ENCODE assay signal across 14 cellular contexts in the genomic region with DNA sequence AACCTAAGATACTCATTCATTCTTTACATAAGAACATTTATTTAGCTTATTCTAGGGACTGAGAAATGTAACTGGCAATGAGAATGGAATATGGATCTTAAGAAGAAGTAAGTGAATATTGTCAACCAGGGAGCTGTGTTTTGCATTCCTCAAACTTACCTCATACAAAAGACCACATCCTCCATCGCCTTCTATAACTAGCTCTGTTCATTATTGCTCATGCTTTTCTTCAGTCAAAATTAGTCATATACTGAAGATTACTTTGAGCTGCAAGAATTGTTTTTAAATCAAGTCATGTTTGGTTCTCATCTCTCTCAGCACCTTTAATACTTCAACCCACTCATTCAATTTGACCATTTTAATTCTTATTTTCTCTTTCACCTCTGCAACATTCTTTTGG.
DNase-seq lines count a peak whose midpoint lies in the region; ATAC-seq and TF ChIP-seq lines count a peak whose summit lies in the region.
"Had no signal": no experiment of that assay in that cellular context is flagged by ENCODE, and none has a peak within 500 bp of the region (broad histone marks: within the 10 kb centered on the region; RNA-seq: fewer than 3 reads in every experiment).

No MANE protein-coding gene starts in this region.

- no peak overlapping the region for H2AK9ac ChIP-seq in IMR-90 (replicated peaks; ENCODE audit: low read depth, low read length, poor library complexity)

- H3K27me3 ChIP-seq in IMR-90 (ENCODE audit: control insufficient read depth, insufficient read depth, low read length): no peaks in the 10 kb centered on the region
- H3K27me3 ChIP-seq in dorsolateral prefrontal cortex: no peaks in the 10 kb centered on the region
- no peaks in the 10 kb centered on the region for H3K27me3 ChIP-seq in right lobe of liver
- H3K27me3 ChIP-seq: colonic mucosa, MG63 had no signal

- peak overlapping the region; percentile 84 for H3K14ac ChIP-seq in IMR-90 (replicated peaks; ENCODE audit: low read depth, low read length)

- H2BK20ac ChIP-seq in IMR-90 (ENCODE audit: low read depth, low read length): peak overlapping the region; percentile 95

- POLR2A ChIA-PET in IMR-90 (lab: Charles Lee; ENCODE audit: unreplicated experiment): no interaction called here

- H3K9ac ChIP-seq in IMR-90 (ENCODE audit: low read depth, low read length): no peak overlapping the region

- no peak overlapping the region for H2AK5ac ChIP-seq in IMR-90 (ENCODE audit: low read depth, low read length)

- no peaks in the 10 kb centered on the region for H3K9me3 ChIP-seq in IMR-90 (ENCODE audit: control insufficient read depth, insufficient read depth, low read length)
- H3K9me3 ChIP-seq in right lobe of liver: no peaks in the 10 kb centered on the region
- H3K9me3 ChIP-seq: colonic mucosa, MG63 had no signal

- H4K20me1 ChIP-seq in IMR-90 (ENCODE audit: insufficient read depth, low read length): no peaks in the 10 kb centered on the region

- CTCF ChIA-PET in IMR-90 (lab: Yijun Ruan, JAX): interaction anchor here (0.6 to 1.0 kb wide), 2 partner anchors 17 to 47 kb away, joined by 3 to 4 read pairs; no protein-coding TSS in a partner anchor

- H3K4me2 ChIP-seq in IMR-90 (ENCODE audit: low read depth, low read length): peak overlapping the region; percentile 75; the same call in 1 of the 2 replicates

- peak overlapping the region; percentile 90 for H2BK120ac ChIP-seq in IMR-90 (ENCODE audit: low read depth, low read length)

- intact Hi-C loops in IMR-90 (cut with micrococcal nuclease): loop anchor here (5.0 kb wide), 1 partner anchor 140 kb away; a partner anchor contains a TSS
- intact Hi-C loops in dorsolateral prefrontal cortex (cut with DNase I): no loop called here
- intact Hi-C loops in right lobe of liver (cut with DNase I): no loop called here

- H3K4me3 ChIP-seq in IMR-90 (ENCODE audit: insufficient read depth, low read depth, low read length) (no peak overlapping the region), dorsolateral prefrontal cortex (no peak overlapping the region), right lobe of liver (no peak overlapping the region)
- H3K4me3 ChIP-seq: colonic mucosa, MG63 had no signal

- TF ChIP-seq CTCF in IMR-90 (conservative IDR thresholded peaks at IDR 0.05; ENCODE audit: low read depth, low read length) (no peak), dorsolateral prefrontal cortex (IDR thresholded peaks at IDR 0.05 in 54 of 56, conservative IDR thresholded peaks at IDR 0.05 in 2 of 56; ENCODE audit: low read depth in 1 of 56, partially characterized antibody in 56 of 56) (no peak), right lobe of liver (IDR thresholded peaks at IDR 0.05) (no peak), GM10266 (IDR thresholded peaks at IDR 0.05; ENCODE audit: control insufficient read depth, insufficient read depth, low read depth, missing control alignments) (no peak)

- WGBS in IMR-90 (ENCODE audit: extremely low coverage in 2 of 2, insufficient read length in 1 of 2), 2 experiments: no CpG with 5 or more reads among the region's 1 CpG
- 40% methylated on average over 1 of the region's 1 CpG for WGBS in right lobe of liver (ENCODE audit: insufficient coverage, low coverage, low lambda C conversion rate, missing lambda C conversion rate)

- peak overlapping the region; percentile 92 for H3K18ac ChIP-seq in IMR-90 (ENCODE audit: low read depth, low read length)

- in situ Hi-C loops in IMR-90 (cut with MboI; ENCODE audit: low sequenced_read_pairs): no loop called here

- peak overlapping the region in 1 of 2 experiments; percentile 71; a peak in 1 of 4 replicates for H4K8ac ChIP-seq in IMR-90 (ENCODE audit: low read depth in 2 of 2, low read length in 2 of 2)

- peaks cover 0 to 4% of the 10 kb centered on the region in 2 experiments; a peak in 1 of 4 replicates for H3K79me1 ChIP-seq in IMR-90 (ENCODE audit: low read depth in 1 of 2, low read length in 2 of 2)

- DNase-seq in SIG-M5 treated with dmso at 0.1 percent for 504 hours (lab: John Stamatoyannopoulos, UW; ENCODE audit: unreplicated experiment) (peak; percentile 10), SIG-M5 (lab: John Stamatoyannopoulos, UW) (no peak), IMR-90 (peak; percentile 89), astrocyte of the hippocampus (ENCODE audit: low read depth, low spot score) (peak; percentile 28), non-pigmented ciliary epithelial cell (ENCODE audit: low read depth) (peak; percentile 72), dorsolateral prefrontal cortex (no peak), right lobe of liver (no peak), GM10266 (ENCODE audit: extremely low spot score) (no peak)
- DNase-seq: activated CD8-positive, alpha-beta memory T cell treated with anti-CD3 and anti-CD28 coated beads, Interleukin-2, amount 50 U/mL, for 4 hours; colonic mucosa; head of caudate nucleus; MG63; NCI-H748 treated with DMSO at 0.1 percent for 48 hours had no signal

- H2AFZ ChIP-seq in IMR-90 (replicated peaks; ENCODE audit: low read length, poor library complexity): no peak overlapping the region

- TF ChIP-seq POLR2A in IMR-90 (IDR thresholded peaks at IDR 0.05; ENCODE audit: low read depth, low read length) (no peak), right lobe of liver (IDR thresholded peaks at IDR 0.05) (no peak)

- BruUV-seq in IMR-90 (replicated peaks; lab: Mats Ljungman, UMichigan): no TSS peak

- peaks cover 4% of the 10 kb centered on the region; the same call in 1 of the 2 replicates for H3K9me1 ChIP-seq in IMR-90 (ENCODE audit: insufficient read depth, low read length)

- ATAC-seq in IMR-90 (ENCODE audit: low read depth) (peak; percentile 80), right lobe of liver (no peak)

- peak overlapping the region; percentile 97 for H2BK5ac ChIP-seq in IMR-90 (ENCODE audit: low read depth, low read length, poor library complexity, severe bottlenecking)

- peaks cover 7% of the 10 kb centered on the region; the same call in 1 of the 2 replicates for H3K4me1 ChIP-seq in IMR-90 (ENCODE audit: control insufficient read depth, insufficient read depth, low read length)
- no peaks in the 10 kb centered on the region for H3K4me1 ChIP-seq in right lobe of liver
- H3K4me1 ChIP-seq: colonic mucosa had no signal

- H3K4ac ChIP-seq in IMR-90 (ENCODE audit: low read depth, low read length): peak overlapping the region; percentile 86; the same call in 1 of the 2 replicates

- H3K36me3 ChIP-seq in IMR-90 (ENCODE audit: control insufficient read depth, insufficient read depth, low read length) (no peaks in the 10 kb centered on the region), right lobe of liver (no peaks in the 10 kb centered on the region)
- H3K36me3 ChIP-seq: colonic mucosa, MG63 had no signal

- H4K91ac ChIP-seq in IMR-90 (ENCODE audit: insufficient read depth, low read depth, low read length): no peak overlapping the region; the same call in 1 of the 2 replicates

- TF ChIP-seq RAD21 in IMR-90 (IDR thresholded peaks at IDR 0.05; ENCODE audit: low read length): no peak

- H3K23ac ChIP-seq in IMR-90 (ENCODE audit: low read depth, low read length): peak overlapping the region; percentile 83; the same call in 1 of the 2 replicates

- H3K27ac ChIP-seq in IMR-90 (ENCODE audit: insufficient read depth, low read length) (peak overlapping the region; percentile 39; the same call in 1 of the 2 replicates), dorsolateral prefrontal cortex (no peak overlapping the region), right lobe of liver (no peak overlapping the region)
- H3K27ac ChIP-seq: 22Rv1, colonic mucosa had no signal

- H2BK15ac ChIP-seq in IMR-90 (ENCODE audit: low read depth, low read length): 0 out of 3 replicates have a peak overlapping the region, but pooled peaks have one; percentile 71

- peak overlapping the region; percentile 90; the same call in 1 of the 2 replicates for H4K5ac ChIP-seq in IMR-90 (ENCODE audit: low read depth, low read length)

- peak overlapping the region; percentile 46; the same call in 1 of the 2 replicates for H3K56ac ChIP-seq in IMR-90 (ENCODE audit: extremely low read depth, insufficient read depth, low read length)

- dilution Hi-C loops in IMR-90 (cut with HindIII; ENCODE audit: low sequenced_read_pairs, unreplicated experiment): no loop called here

TF ChIP-seq in IMR-90, 13 proteins besides CTCF, POLR2A, EP300 and RAD21:
- no peak for TF ChIP-seq MXI1 (IDR thresholded peaks at IDR 0.05; ENCODE audit: borderline replicate concordance, low read depth, low read length)
- TF ChIP-seq CEBPB (IDR thresholded peaks at IDR 0.05; ENCODE audit: low read depth, low read length): peak; percentile 66

Comparison
In these comparisons a context has a peak if more than half of its experiments do, and no peak if none do; other contexts are left out.
1. DNase-seq: peak in SIG-M5 treated with dmso at 0.1 percent for 504 hours (single experiment), IMR-90 (single experiment), astrocyte of the hippocampus (single experiment) and non-pigmented ciliary epithelial cell (single experiment); none in SIG-M5 (single experiment), dorsolateral prefrontal cortex (0 of 10), right lobe of liver (0 of 3) and GM10266 (single experiment).